1 cellular context compared by ENCODE assay signal in the genomic region with DNA sequence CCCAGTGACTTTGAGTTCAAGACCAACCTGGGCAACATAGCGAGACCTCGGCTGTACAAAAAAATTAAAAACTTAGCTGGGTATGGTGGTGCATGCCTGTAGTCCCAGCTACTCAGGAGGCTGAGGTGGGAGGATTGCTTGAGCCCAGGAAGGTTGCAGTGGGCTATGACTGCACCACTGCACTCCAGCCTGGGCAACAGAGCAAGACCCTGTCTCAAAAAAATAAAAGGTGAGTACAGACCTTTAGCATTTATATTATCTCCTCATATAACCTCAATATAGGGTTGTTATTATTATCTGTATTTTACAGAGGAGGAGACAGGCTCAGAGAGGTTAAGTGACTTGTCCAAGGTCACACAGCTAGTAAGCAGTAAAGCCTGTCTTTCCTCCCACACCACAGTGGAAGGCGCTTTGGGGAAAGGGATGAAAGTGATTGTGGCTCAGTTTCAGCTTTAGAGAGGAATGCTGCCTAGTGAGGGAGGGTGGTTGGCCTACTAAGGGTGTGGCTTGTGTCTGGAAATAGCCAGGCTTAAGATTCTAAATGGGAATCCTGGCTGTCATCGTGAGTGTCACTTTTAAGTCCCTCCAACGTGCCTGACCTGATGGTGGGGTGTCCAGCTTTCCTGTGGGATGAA.
A peak's percentile ranks its signal among the peaks of the same experiment; 100 is the strongest.
TF ChIP-seq lines count a peak whose summit lies in the region.

No MANE protein-coding gene starts in this region.

TF ChIP-seq in K562, 482 proteins besides CTCF, POLR2A, EP300 and RAD21:
- TF ChIP-seq ZFP36 (IDR thresholded peaks at IDR 0.05; ENCODE audit: low read depth, low read length, partially characterized antibody) (peak; percentile 90), ATF7 (IDR thresholded peaks at IDR 0.05) (no peak), KDM1A (IDR thresholded peaks at IDR 0.05) (peak; percentile 72 to 76), RHOXF2B (CRISPR knock-in tag; conservative IDR thresholded peaks at IDR 0.05) (no peak), HDAC2 (IDR thresholded peaks at IDR 0.05) (peak; percentile 54; the same call in 1 of the 2 replicates), BMI1 (IDR thresholded peaks at IDR 0.05; ENCODE audit: low read length) (no peak), ZNF121 (CRISPR knock-in tag; conservative IDR thresholded peaks at IDR 0.05) (peak; percentile 94), IRF2 (CRISPR knock-in tag; IDR thresholded peaks at IDR 0.05) (no peak), RBM22 (IDR thresholded peaks at IDR 0.05; ENCODE audit: low read depth, low read length, poor library complexity, severe bottlenecking) (no peak), BCOR (IDR thresholded peaks at IDR 0.05) (peak; percentile 91), PHB2 (IDR thresholded peaks at IDR 0.05; ENCODE audit: low read depth) (no peak), HDGF (IDR thresholded peaks at IDR 0.05) (0 out of 2 replicates have a peak, but pooled peaks have one; percentile 53), HMG20A (CRISPR knock-in tag; conservative IDR thresholded peaks at IDR 0.05) (no peak), ZNF212 (CRISPR knock-in tag; IDR thresholded peaks at IDR 0.05) (no peak), CHD4 (IDR thresholded peaks at IDR 0.05; ENCODE audit: insufficient read depth, insufficient replicate concordance, low read depth, low read length, poor library complexity, severe bottlenecking) (peak; percentile 85), ZNF408 (CRISPR knock-in tag; IDR thresholded peaks at IDR 0.05; ENCODE audit: low read depth) (no peak), MEF2D (tag; conservative IDR thresholded peaks at IDR 0.05; ENCODE audit: low read depth) (no peak), SMARCA5 (IDR thresholded peaks at IDR 0.05) (peak; percentile 75; the same call in 1 of the 2 replicates), NCOA4 (IDR thresholded peaks at IDR 0.05; ENCODE audit: partially characterized antibody) (no peak), GABPB2 (CRISPR knock-in tag; conservative IDR thresholded peaks at IDR 0.05) (no peak), CTBP1 (IDR thresholded peaks at IDR 0.05; ENCODE audit: borderline replicate concordance) (no peak), HDAC1 (IDR thresholded peaks at IDR 0.05) (0 out of 4 replicates have a peak, but pooled peaks of 1 of the 2 experiments have one; percentile 15), ADNP (tag; IDR thresholded peaks at IDR 0.05) (peak; percentile 91), FOSL1 (tag; conservative IDR thresholded peaks at IDR 0.05) (no peak), SMC3 (conservative IDR thresholded peaks at IDR 0.05; ENCODE audit: insufficient read depth, low read depth, low read length) (no peak), BRD9 (IDR thresholded peaks at IDR 0.05; ENCODE audit: low read depth, partially characterized antibody) (peak; percentile 22), RBM17 (IDR thresholded peaks at IDR 0.05; ENCODE audit: borderline replicate concordance, low read depth, low read length) (no peak), RBM25 (IDR thresholded peaks at IDR 0.05; ENCODE audit: low read depth, low read length, severe bottlenecking) (peak; percentile 86)
- TF ChIP-seq, protein P1, sequence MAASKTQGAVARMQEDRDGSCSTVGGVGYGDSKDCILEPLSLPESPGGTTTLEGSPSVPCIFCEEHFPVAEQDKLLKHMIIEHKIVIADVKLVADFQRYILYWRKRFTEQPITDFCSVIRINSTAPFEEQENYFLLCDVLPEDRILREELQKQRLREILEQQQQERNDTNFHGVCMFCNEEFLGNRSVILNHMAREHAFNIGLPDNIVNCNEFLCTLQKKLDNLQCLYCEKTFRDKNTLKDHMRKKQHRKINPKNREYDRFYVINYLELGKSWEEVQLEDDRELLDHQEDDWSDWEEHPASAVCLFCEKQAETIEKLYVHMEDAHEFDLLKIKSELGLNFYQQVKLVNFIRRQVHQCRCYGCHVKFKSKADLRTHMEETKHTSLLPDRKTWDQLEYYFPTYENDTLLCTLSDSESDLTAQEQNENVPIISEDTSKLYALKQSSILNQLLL (CRISPR knock-in tag; IDR thresholded peaks at IDR 0.05; ENCODE audit: borderline replicate concordance): no peak
- TF ChIP-seq, protein P2, sequence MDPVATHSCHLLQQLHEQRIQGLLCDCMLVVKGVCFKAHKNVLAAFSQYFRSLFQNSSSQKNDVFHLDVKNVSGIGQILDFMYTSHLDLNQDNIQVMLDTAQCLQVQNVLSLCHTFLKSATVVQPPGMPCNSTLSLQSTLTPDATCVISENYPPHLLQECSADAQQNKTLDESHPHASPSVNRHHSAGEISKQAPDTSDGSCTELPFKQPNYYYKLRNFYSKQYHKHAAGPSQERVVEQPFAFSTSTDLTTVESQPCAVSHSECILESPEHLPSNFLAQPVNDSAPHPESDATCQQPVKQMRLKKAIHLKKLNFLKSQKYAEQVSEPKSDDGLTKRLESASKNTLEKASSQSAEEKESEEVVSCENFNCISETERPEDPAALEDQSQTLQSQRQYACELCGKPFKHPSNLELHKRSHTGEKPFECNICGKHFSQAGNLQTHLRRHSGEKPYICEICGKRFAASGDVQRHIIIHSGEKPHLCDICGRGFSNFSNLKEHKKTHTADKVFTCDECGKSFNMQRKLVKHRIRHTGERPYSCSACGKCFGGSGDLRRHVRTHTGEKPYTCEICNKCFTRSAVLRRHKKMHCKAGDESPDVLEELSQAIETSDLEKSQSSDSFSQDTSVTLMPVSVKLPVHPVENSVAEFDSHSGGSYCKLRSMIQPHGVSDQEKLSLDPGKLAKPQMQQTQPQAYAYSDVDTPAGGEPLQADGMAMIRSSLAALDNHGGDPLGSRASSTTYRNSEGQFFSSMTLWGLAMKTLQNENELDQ (CRISPR knock-in tag; IDR thresholded peaks at IDR 0.05; ENCODE audit: borderline replicate concordance): no peak
- TF ChIP-seq, protein P3, sequence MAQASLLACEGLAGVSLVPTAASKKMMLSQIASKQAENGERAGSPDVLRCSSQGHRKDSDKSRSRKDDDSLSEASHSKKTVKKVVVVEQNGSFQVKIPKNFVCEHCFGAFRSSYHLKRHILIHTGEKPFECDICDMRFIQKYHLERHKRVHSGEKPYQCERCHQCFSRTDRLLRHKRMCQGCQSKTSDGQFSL (CRISPR knock-in tag; IDR thresholded peaks at IDR 0.05): no peak
- TF ChIP-seq, protein P3 (tag; IDR thresholded peaks at IDR 0.05): no peak
- TF ChIP-seq, protein P4, sequence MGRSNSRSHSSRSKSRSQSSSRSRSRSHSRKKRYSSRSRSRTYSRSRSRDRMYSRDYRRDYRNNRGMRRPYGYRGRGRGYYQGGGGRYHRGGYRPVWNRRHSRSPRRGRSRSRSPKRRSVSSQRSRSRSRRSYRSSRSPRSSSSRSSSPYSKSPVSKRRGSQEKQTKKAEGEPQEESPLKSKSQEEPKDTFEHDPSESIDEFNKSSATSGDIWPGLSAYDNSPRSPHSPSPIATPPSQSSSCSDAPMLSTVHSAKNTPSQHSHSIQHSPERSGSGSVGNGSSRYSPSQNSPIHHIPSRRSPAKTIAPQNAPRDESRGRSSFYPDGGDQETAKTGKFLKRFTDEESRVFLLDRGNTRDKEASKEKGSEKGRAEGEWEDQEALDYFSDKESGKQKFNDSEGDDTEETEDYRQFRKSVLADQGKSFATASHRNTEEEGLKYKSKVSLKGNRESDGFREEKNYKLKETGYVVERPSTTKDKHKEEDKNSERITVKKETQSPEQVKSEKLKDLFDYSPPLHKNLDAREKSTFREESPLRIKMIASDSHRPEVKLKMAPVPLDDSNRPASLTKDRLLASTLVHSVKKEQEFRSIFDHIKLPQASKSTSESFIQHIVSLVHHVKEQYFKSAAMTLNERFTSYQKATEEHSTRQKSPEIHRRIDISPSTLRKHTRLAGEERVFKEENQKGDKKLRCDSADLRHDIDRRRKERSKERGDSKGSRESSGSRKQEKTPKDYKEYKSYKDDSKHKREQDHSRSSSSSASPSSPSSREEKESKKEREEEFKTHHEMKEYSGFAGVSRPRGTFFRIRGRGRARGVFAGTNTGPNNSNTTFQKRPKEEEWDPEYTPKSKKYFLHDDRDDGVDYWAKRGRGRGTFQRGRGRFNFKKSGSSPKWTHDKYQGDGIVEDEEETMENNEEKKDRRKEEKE (IDR thresholded peaks at IDR 0.05; ENCODE audit: borderline replicate concordance in 1 of 2, control insufficient read depth in 1 of 2, low read depth in 2 of 2, low read length in 1 of 2): no peak
- TF ChIP-seq, protein P5, sequence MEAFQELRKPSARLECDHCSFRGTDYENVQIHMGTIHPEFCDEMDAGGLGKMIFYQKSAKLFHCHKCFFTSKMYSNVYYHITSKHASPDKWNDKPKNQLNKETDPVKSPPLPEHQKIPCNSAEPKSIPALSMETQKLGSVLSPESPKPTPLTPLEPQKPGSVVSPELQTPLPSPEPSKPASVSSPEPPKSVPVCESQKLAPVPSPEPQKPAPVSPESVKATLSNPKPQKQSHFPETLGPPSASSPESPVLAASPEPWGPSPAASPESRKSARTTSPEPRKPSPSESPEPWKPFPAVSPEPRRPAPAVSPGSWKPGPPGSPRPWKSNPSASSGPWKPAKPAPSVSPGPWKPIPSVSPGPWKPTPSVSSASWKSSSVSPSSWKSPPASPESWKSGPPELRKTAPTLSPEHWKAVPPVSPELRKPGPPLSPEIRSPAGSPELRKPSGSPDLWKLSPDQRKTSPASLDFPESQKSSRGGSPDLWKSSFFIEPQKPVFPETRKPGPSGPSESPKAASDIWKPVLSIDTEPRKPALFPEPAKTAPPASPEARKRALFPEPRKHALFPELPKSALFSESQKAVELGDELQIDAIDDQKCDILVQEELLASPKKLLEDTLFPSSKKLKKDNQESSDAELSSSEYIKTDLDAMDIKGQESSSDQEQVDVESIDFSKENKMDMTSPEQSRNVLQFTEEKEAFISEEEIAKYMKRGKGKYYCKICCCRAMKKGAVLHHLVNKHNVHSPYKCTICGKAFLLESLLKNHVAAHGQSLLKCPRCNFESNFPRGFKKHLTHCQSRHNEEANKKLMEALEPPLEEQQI (IDR thresholded peaks at IDR 0.05): no peak
- TF ChIP-seq, protein P6, sequence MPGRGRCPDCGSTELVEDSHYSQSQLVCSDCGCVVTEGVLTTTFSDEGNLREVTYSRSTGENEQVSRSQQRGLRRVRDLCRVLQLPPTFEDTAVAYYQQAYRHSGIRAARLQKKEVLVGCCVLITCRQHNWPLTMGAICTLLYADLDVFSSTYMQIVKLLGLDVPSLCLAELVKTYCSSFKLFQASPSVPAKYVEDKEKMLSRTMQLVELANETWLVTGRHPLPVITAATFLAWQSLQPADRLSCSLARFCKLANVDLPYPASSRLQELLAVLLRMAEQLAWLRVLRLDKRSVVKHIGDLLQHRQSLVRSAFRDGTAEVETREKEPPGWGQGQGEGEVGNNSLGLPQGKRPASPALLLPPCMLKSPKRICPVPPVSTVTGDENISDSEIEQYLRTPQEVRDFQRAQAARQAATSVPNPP (IDR thresholded peaks at IDR 0.05; ENCODE audit: borderline replicate concordance, insufficient read depth, insufficient read length): no peak
- TF ChIP-seq, protein P7, sequence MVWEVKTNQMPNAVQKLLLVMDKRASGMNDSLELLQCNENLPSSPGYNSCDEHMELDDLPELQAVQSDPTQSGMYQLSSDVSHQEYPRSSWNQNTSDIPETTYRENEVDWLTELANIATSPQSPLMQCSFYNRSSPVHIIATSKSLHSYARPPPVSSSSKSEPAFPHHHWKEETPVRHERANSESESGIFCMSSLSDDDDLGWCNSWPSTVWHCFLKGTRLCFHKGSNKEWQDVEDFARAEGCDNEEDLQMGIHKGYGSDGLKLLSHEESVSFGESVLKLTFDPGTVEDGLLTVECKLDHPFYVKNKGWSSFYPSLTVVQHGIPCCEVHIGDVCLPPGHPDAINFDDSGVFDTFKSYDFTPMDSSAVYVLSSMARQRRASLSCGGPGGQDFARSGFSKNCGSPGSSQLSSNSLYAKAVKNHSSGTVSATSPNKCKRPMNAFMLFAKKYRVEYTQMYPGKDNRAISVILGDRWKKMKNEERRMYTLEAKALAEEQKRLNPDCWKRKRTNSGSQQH (CRISPR knock-in tag; IDR thresholded peaks at IDR 0.05): no peak
